ENCODE assay signal across 8 cellular contexts in the genomic region with DNA sequence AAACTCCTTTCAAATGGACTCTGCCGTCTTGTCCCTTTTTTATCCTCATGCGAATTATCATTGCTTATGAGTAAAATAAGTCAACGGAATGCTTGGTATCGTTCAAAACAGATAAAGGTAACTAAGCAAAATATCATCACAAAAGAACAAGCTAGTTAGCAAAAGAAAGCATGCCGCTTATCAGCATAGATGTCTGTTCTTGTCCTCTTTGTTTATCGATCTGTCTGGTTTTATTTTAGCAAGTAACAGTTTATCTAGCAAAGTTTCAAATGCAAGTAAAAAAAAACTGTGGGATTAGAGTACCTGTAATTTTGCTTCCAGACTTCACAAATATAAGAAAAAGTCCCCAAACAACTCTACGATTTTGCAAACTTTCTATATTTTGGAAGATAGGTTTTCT.
"Had no signal": no experiment of that assay in that cellular context is flagged by ENCODE, and none has a peak within 500 bp of the region (broad histone marks: within the 10 kb centered on the region; RNA-seq: fewer than 3 reads in every experiment).

No MANE protein-coding gene starts in this region.

- ATAC-seq: GM12878 had no signal

- DNase-seq: GDM1, GF-D8 had no signal

- H3K4me3 ChIP-seq: GM12878 had no signal

- FAIRE-seq: G401.6, GM12878, GM12891, GM12892, GM18507, GM19239 had no signal
